In genomic region chr13:112843392-112844250, GRCh38 we compare ENCODE assay signal across 27 cellular contexts.
DNase-seq lines count a peak whose midpoint lies in the region; ATAC-seq and TF ChIP-seq lines count a peak whose summit lies in the region.
"Had no signal": no experiment of that assay in that cellular context is flagged by ENCODE, and none has a peak within 500 bp of the region (broad histone marks: within the 10 kb centered on the region; RNA-seq: fewer than 3 reads in every experiment).

No MANE protein-coding gene starts in this region.

- ATAC-seq in gastrocnemius medialis (peak in 1 of 2 donors; percentile 26), GM19035 (IDR thresholded peaks at IDR 0.05; ENCODE audit: unreplicated experiment) (no peak), HG03565 (IDR thresholded peaks at IDR 0.05; ENCODE audit: unreplicated experiment) (no peak)
- ATAC-seq: activated CD4-positive, CD25-positive, alpha-beta regulatory T cell treated with anti-CD3 and anti-CD28 coated beads, Interleukin-2, amount 50 U/mL, for 24 hours; effector memory CD8-positive, alpha-beta T cell had no signal

- CTCF ChIA-PET in Calu3 (lab: Charles Lee) = no interaction called here

- H3K27me3 ChIP-seq in Peyer's patch (no peaks in the 10 kb centered on the region), gastrocnemius medialis (no peaks in the 10 kb centered on the region)
- H3K27me3 ChIP-seq: BLaER1 treated with 17β-estradiol and CSF1 and Interleukin-3, amounts not matched to agents 10 nM and 100 nM; SJCRH30 had no signal

- H3K36me3 ChIP-seq in Peyer's patch (peaks cover 0 to 26% (median 0%) of the 10 kb centered on the region in 3 donors), gastrocnemius medialis (peaks cover 0 to 6% of the 10 kb centered on the region in 2 donors)
- H3K36me3 ChIP-seq: SJCRH30 had no signal

- TF ChIP-seq CTCF in Peyer's patch (IDR thresholded peaks at IDR 0.05) (no peak), endothelial cell (IDR thresholded peaks at IDR 0.05; ENCODE audit: unreplicated experiment) (no peak), gastrocnemius medialis (IDR thresholded peaks at IDR 0.05 in 4 of 5, conservative IDR thresholded peaks at IDR 0.05 in 1 of 5) (no peak), Calu3 (IDR thresholded peaks at IDR 0.05; ENCODE audit: unreplicated experiment) (no peak)

- peaks cover 7% of the 10 kb centered on the region for H3K27me3 Mint-ChIP-seq in endothelial cell (ENCODE audit: unreplicated experiment)
- H3K27me3 Mint-ChIP-seq in Calu3 (ENCODE audit: unreplicated experiment) = no peaks in the 10 kb centered on the region
- H3K27me3 Mint-ChIP-seq: activated CD4-positive, alpha-beta memory T cell treated with anti-CD3 and anti-CD28 coated beads, Interleukin-2, amount 10 ng/mL, durations not matched to agents 7 days and 5 days; activated naive CD4-positive, alpha-beta T cell treated with anti-CD3 and anti-CD28 coated beads, Interleukin-2, amount 50 U/mL, for 24 hours; effector memory CD8-positive, alpha-beta T cell; type B pancreatic cell had no signal

- H3K9me3 Mint-ChIP-seq in endothelial cell (ENCODE audit: unreplicated experiment) = peaks cover 4% of the 10 kb centered on the region
- no peaks in the 10 kb centered on the region for H3K9me3 Mint-ChIP-seq in Calu3 (ENCODE audit: low read depth, unreplicated experiment)
- H3K9me3 Mint-ChIP-seq: activated CD4-positive, alpha-beta memory T cell treated with anti-CD3 and anti-CD28 coated beads, Interleukin-2, amount 10 ng/mL, durations not matched to agents 7 days and 5 days; activated naive CD4-positive, alpha-beta T cell treated with anti-CD3 and anti-CD28 coated beads, Interleukin-2, amount 50 U/mL, for 24 hours; effector memory CD8-positive, alpha-beta T cell; type B pancreatic cell had no signal

- H3K27ac Mint-ChIP-seq in endothelial cell (ENCODE audit: unreplicated experiment) (peak overlapping the region; percentile 72), Calu3 (ENCODE audit: unreplicated experiment) (no peak overlapping the region)
- H3K27ac Mint-ChIP-seq: activated CD4-positive, alpha-beta memory T cell treated with anti-CD3 and anti-CD28 coated beads, Interleukin-2, amount 10 ng/mL, durations not matched to agents 7 days and 5 days; activated naive CD4-positive, alpha-beta T cell treated with anti-CD3 and anti-CD28 coated beads, Interleukin-2, amount 50 U/mL, for 24 hours; activated T-helper 2 cell treated with anti-CD3 and anti-CD28 coated beads, Interferon-gamma antibody, Interleukin-2, Interleukin-4, amounts not matched to agents 10 μg/mL and 5 μg/mL and 100 μg/mL, durations not matched to agents 14 hours and 24 hours and 36 hours; type B pancreatic cell had no signal

- intact Hi-C loops in gastrocnemius medialis (cut with DNase I; ENCODE audit: low total_unique reads) (no loop called here), Calu3 (cut with micrococcal nuclease; ENCODE audit: unreplicated experiment) (no loop called here)

- peaks cover 56% of the 10 kb centered on the region for H3K36me3 Mint-ChIP-seq in endothelial cell (ENCODE audit: low read depth, unreplicated experiment)
- no peaks in the 10 kb centered on the region for H3K36me3 Mint-ChIP-seq in Calu3 (ENCODE audit: insufficient read depth, unreplicated experiment)

- in situ Hi-C loops in gastrocnemius medialis (cut with MboI; ENCODE audit: low sequenced_read_pairs in 4 of 4) = no loop called here

- H3K4me1 ChIP-seq in Peyer's patch (no peaks in the 10 kb centered on the region), gastrocnemius medialis (peaks cover 4 to 6% of the 10 kb centered on the region in 2 donors)
- H3K4me1 ChIP-seq: SJCRH30 had no signal

- H3K27ac ChIP-seq in Peyer's patch (no peak overlapping the region), gastrocnemius medialis (peak overlapping the region; percentile 44 to 71 (median 53))
- H3K27ac ChIP-seq: BLaER1 treated with 17β-estradiol and CSF1 and Interleukin-3, amounts not matched to agents 10 nM and 100 nM; coronary artery; SJCRH30; skin epidermis had no signal

- DNase-seq in Peyer's patch = peak in 2 of 3 donors; percentile 27 to 29
- DNase-seq in endothelial cell (ENCODE audit: low spot score) = no peak
- peak; percentile 75 for DNase-seq in mesenteric fat pad (ENCODE audit: low spot score)
- no peak for DNase-seq in gastrocnemius medialis
- no peak for DNase-seq in Calu3
- DNase-seq: activated CD4-positive, alpha-beta memory T cell treated with anti-CD3 and anti-CD28 coated beads, Interleukin-2, amount 10 ng/mL, durations not matched to agents 7 days and 5 days; COR-L47; DMS79; effector memory CD8-positive, alpha-beta T cell; GF-D8; KG1; NCI-H1417 treated with DMSO at 0.1 percent for 48 hours; NCI-H2081 treated with DMSO at 0.1 percent for 48 hours; NCI-H226; NCI-H69; posterior cingulate gyrus; SJCRH30 had no signal

- H3K9me3 ChIP-seq in Peyer's patch (no peaks in the 10 kb centered on the region), gastrocnemius medialis (no peaks in the 10 kb centered on the region)

- H3K4me3 ChIP-seq in Peyer's patch = no peak overlapping the region
- no peak overlapping the region for H3K4me3 ChIP-seq in gastrocnemius medialis
- H3K4me3 ChIP-seq: BLaER1 treated with 17β-estradiol and CSF1 and Interleukin-3, amounts not matched to agents 10 nM and 100 nM; coronary artery; SJCRH30; skin epidermis had no signal

- BruUV-seq in Calu3 (replicated peaks; lab: Mats Ljungman, UMichigan) = no TSS peak

- H3K4me3 Mint-ChIP-seq in endothelial cell (ENCODE audit: unreplicated experiment) (peak overlapping the region; percentile 65), Calu3 (ENCODE audit: low read depth, unreplicated experiment) (no peak overlapping the region)
- H3K4me3 Mint-ChIP-seq: activated CD4-positive, alpha-beta memory T cell treated with anti-CD3 and anti-CD28 coated beads, Interleukin-2, amount 10 ng/mL, durations not matched to agents 7 days and 5 days; activated naive CD4-positive, alpha-beta T cell treated with anti-CD3 and anti-CD28 coated beads, Interleukin-2, amount 50 U/mL, for 24 hours; effector memory CD8-positive, alpha-beta T cell; neural crest cell; type B pancreatic cell had no signal

- TF ChIP-seq POLR2A in Peyer's patch (IDR thresholded peaks at IDR 0.05) (no peak), gastrocnemius medialis (IDR thresholded peaks at IDR 0.05) (peak in 1 of 2 donors; percentile 10)

- H3K4me1 Mint-ChIP-seq in endothelial cell (ENCODE audit: unreplicated experiment) (peaks cover 19% of the 10 kb centered on the region), Calu3 (ENCODE audit: low read depth, unreplicated experiment) (no peaks in the 10 kb centered on the region)
- H3K4me1 Mint-ChIP-seq: activated naive CD4-positive, alpha-beta T cell treated with anti-CD3 and anti-CD28 coated beads, Interleukin-2, amount 50 U/mL, for 24 hours; neural crest cell had no signal

Comparison
In these comparisons a context has a peak if more than half of its experiments do, and no peak if none do; other contexts are left out.
1. DNase-seq: peak in Peyer's patch (2 of 3) and mesenteric fat pad (single experiment); none in endothelial cell (single experiment), gastrocnemius medialis (0 of 2) and Calu3 (single experiment).
2. H3K27ac ChIP-seq: peak in gastrocnemius medialis (4 of 4); none in Peyer's patch (0 of 4).